14 cellular contexts compared by ENCODE assay signal in genomic region chr5:169923988-169924387, GRCh38. TPM values are rescaled to one million over a fixed set of nuclear protein-coding genes. Genes with fewer than 3 reads are reported as not detected.
DNase-seq lines count a peak whose midpoint lies in the region; ATAC-seq and TF ChIP-seq lines count a peak whose summit lies in the region.
"Had no signal": no experiment of that assay in that cellular context is flagged by ENCODE, and none has a peak within 500 bp of the region (broad histone marks: within the 10 kb centered on the region; RNA-seq: fewer than 3 reads in every experiment).

No MANE protein-coding gene starts in this region.

- no peak overlapping the region for H3K4me3 Mint-ChIP-seq in natural killer cell
- H3K4me3 Mint-ChIP-seq: T-helper 1 cell treated with Interleukin-12 subunit alpha and Interleukin-12 subunit beta and Interleukin-4 antibody, amounts not matched to agents 30 μg/mL and 1 μg/mL, for 36 hours had no signal

- ATAC-seq in GM21381 (IDR thresholded peaks at IDR 0.05; ENCODE audit: unreplicated experiment) (peak; percentile 53), HG03565 (IDR thresholded peaks at IDR 0.05; ENCODE audit: unreplicated experiment) (peak; percentile 75), natural killer cell (no peak), HG03354 (IDR thresholded peaks at IDR 0.05; ENCODE audit: poor library complexity, severe bottlenecking, unreplicated experiment) (no peak), HG03196 (IDR thresholded peaks at IDR 0.05; ENCODE audit: unreplicated experiment) (no peak)
- ATAC-seq: psoas muscle had no signal

- H3K36me3 Mint-ChIP-seq in natural killer cell: no peaks in the 10 kb centered on the region

- H3K4me1 Mint-ChIP-seq in natural killer cell: peaks cover 41 to 50% of the 10 kb centered on the region in 2 donors

- H3K9me3 Mint-ChIP-seq in natural killer cell: no peaks in the 10 kb centered on the region
- H3K9me3 Mint-ChIP-seq: T-helper 1 cell treated with Interleukin-12 subunit alpha and Interleukin-12 subunit beta and Interleukin-4 antibody, amounts not matched to agents 30 μg/mL and 1 μg/mL, for 36 hours had no signal

- TF ChIP-seq CTCF in natural killer cell (IDR thresholded peaks at IDR 0.05): no peak

- intact Hi-C loops in natural killer cell (cut with micrococcal nuclease): no loop called here

- no peaks in the 10 kb centered on the region for H3K27me3 Mint-ChIP-seq in natural killer cell (ENCODE audit: low read depth in 2 of 2)

- DNase-seq in NCI-H345 (lab: John Stamatoyannopoulos, UW) (peak; percentile 5), NCI-H345 treated with DMSO at 0.1 percent for 48 hours (lab: John Stamatoyannopoulos, UW; ENCODE audit: unreplicated experiment) (no peak), natural killer cell (no peak), pons (ENCODE audit: low spot score) (no peak)
- DNase-seq: islet precursor cell, midbrain, NCI-H2029, psoas muscle, transverse colon had no signal

- H3K27ac Mint-ChIP-seq in natural killer cell: peak overlapping the region; percentile 39 to 43
- H3K27ac Mint-ChIP-seq: T-helper 1 cell treated with Interleukin-12 subunit alpha and Interleukin-12 subunit beta and Interleukin-4 antibody, amounts not matched to agents 30 μg/mL and 1 μg/mL, for 36 hours had no signal

RNA-seq across cellular contexts. Expression of gene INSYN2B, which starts 56.3 kb away (rescaled TPM):
- total RNA-seq in natural killer cell: not detected
- total RNA-seq: psoas muscle, transverse colon had no signal

Comparison
In these comparisons a context has a peak if more than half of its experiments do, and no peak if none do; other contexts are left out.
1. ATAC-seq: peak in GM21381 (single experiment) and HG03565 (single experiment); none in natural killer cell (0 of 3), HG03354 (single experiment) and HG03196 (single experiment).